Comparison of ENCODE assay signal across 1 cellular context in genomic region chr10:28878236-28878970, GRCh38.
TF ChIP-seq lines count a peak whose summit lies in the region.

No MANE protein-coding gene starts in this region.

TF ChIP-seq in K562, 482 proteins besides CTCF, POLR2A, EP300 and RAD21 (continued from another document):
- TF ChIP-seq ZBTB11 (CRISPR knock-in tag; IDR thresholded peaks at IDR 0.05) (no peak), ZSCAN29 (IDR thresholded peaks at IDR 0.05) (no peak), HDAC1 (IDR thresholded peaks at IDR 0.05) (peak in 1 of 2 experiments; percentile 61; a peak in 2 of 4 replicates), HMGN3 (IDR thresholded peaks at IDR 0.05; ENCODE audit: borderline replicate concordance, extremely low read depth, insufficient read length, low read depth, low read length) (no peak), HDAC2 (IDR thresholded peaks at IDR 0.05) (no peak), ZNF408 (CRISPR knock-in tag; IDR thresholded peaks at IDR 0.05; ENCODE audit: low read depth) (no peak), CREB5 (CRISPR knock-in tag; IDR thresholded peaks at IDR 0.05) (no peak), ZNF668 (CRISPR knock-in tag; IDR thresholded peaks at IDR 0.05) (no peak), RCOR1 (IDR thresholded peaks at IDR 0.05; ENCODE audit: borderline replicate concordance in 1 of 2, low read depth in 2 of 2, low read length in 2 of 2) (peak in 1 of 2 experiments; percentile 69; a peak in 2 of 4 replicates), RBM17 (IDR thresholded peaks at IDR 0.05; ENCODE audit: borderline replicate concordance, low read depth, low read length) (no peak), HIVEP1 (CRISPR knock-in tag; IDR thresholded peaks at IDR 0.05) (no peak)
TF ChIP-seq in K562: peak in this region for 44.
